In genomic region chr6:39812853-39813533, GRCh38 we compare ENCODE assay signal across 9 cellular contexts. TPM values are rescaled to one million over a fixed set of nuclear protein-coding genes. Genes with fewer than 3 reads are reported as not detected.
DNase-seq lines count a peak whose midpoint lies in the region; ATAC-seq, FAIRE-seq and TF ChIP-seq lines count a peak whose summit lies in the region.
"Had no signal": no experiment of that assay in that cellular context is flagged by ENCODE, and none has a peak within 500 bp of the region (broad histone marks: within the 10 kb centered on the region; RNA-seq: fewer than 3 reads in every experiment).

No MANE protein-coding gene starts in this region.

- no peaks in the 10 kb centered on the region for H3K79me2 ChIP-seq in H1 (ENCODE audit: control insufficient read depth in 1 of 2, insufficient read depth in 2 of 2, low read length in 2 of 2)

- peak; percentile 37 to 44 for TF ChIP-seq RAD21 in H1 (IDR thresholded peaks at IDR 0.05 in 1 of 2, conservative IDR thresholded peaks at IDR 0.05 in 1 of 2; ENCODE audit: low read depth in 2 of 2, low read length in 2 of 2)

- H3K36me3 ChIP-seq in H1 (ENCODE audit: control insufficient read depth in 2 of 4, insufficient read depth in 4 of 4, low read length in 3 of 4) (no peaks in the 10 kb centered on the region), sigmoid colon (peaks cover 0 to 6% (median 2%) of the 10 kb centered on the region in 4 donors)

- no peak overlapping the region for H3K14ac ChIP-seq in H1 (ENCODE audit: insufficient read length)

- H2AK5ac ChIP-seq in H1 (ENCODE audit: low read depth, low read length): no peak overlapping the region

- TF ChIP-seq POLR2A in H1 (IDR thresholded peaks at IDR 0.05; ENCODE audit: control extremely low read depth in 1 of 2, low read depth in 2 of 2, low read length in 2 of 2) (no peak), sigmoid colon (IDR thresholded peaks at IDR 0.05) (no peak)

- POLR2A ChIA-PET in H1 (lab: Charles Lee; ENCODE audit: partially characterized antibody): interaction anchor here (0.6 kb wide), 1 partner anchor 65 kb away, joined by 3 read pairs; no protein-coding TSS in a partner anchor

- no peaks in the 10 kb centered on the region for H3K9me3 Mint-ChIP-seq in immature natural killer cell

- H3K23ac ChIP-seq in H1 (ENCODE audit: insufficient read length): no peak overlapping the region

- DNase-seq in Right ventricle myocardium inferior (ENCODE audit: missing footprints): no peak
- DNase-seq in cardiac septum (ENCODE audit: low spot score): no peak
- DNase-seq in H1 (ENCODE audit: low read depth in 1 of 2, low spot score in 2 of 2): no peak
- no peak for DNase-seq in sigmoid colon
- DNase-seq in glomerular visceral epithelial cell (ENCODE audit: extremely low spot score): no peak
- DNase-seq in immature natural killer cell: no peak
- DNase-seq in dermis blood vessel endothelial cell: no peak

- TF ChIP-seq CTCF in H1 (IDR thresholded peaks at IDR 0.05; ENCODE audit: control extremely low read depth in 1 of 3, insufficient read depth in 1 of 3, low read depth in 1 of 3, low read length in 3 of 3) (peak in 1 of 3 experiments; percentile 9; a peak in 1 of 4 replicates), sigmoid colon (IDR thresholded peaks at IDR 0.05) (peak in 1 of 4 experiments; percentile 28)

- no peak overlapping the region for H2BK120ac ChIP-seq in H1 (replicated peaks; ENCODE audit: low read depth, low read length)

- H3K27ac ChIP-seq in H1 (ENCODE audit: low read depth, low read length): no peak overlapping the region
- peak overlapping the region; percentile 48 to 90 (median 54) for H3K27ac ChIP-seq in sigmoid colon

- H4K8ac ChIP-seq in H1 (ENCODE audit: extremely low read depth, insufficient read depth, low read length): no peak overlapping the region

- no peaks in the 10 kb centered on the region for H3K79me1 ChIP-seq in H1 (ENCODE audit: low read depth, low read length)

- H3K4me1 ChIP-seq in H1 (replicated peaks in 1 of 4; ENCODE audit: control insufficient read depth in 3 of 4, insufficient read depth in 4 of 4, low read length in 3 of 4) (peaks cover 0 to 12% (median 3%) of the 10 kb centered on the region in 4 experiments; a peak in 2 of 7 replicates), sigmoid colon (peaks cover 0 to 61% (median 49%) of the 10 kb centered on the region in 4 donors)

- no peak overlapping the region for H2BK5ac ChIP-seq in H1 (ENCODE audit: low read depth, low read length)

- H3K27me3 ChIP-seq in H1 (replicated peaks in 1 of 4; ENCODE audit: control insufficient read depth in 3 of 4, extremely low read depth in 1 of 4, insufficient read depth in 3 of 4, low read length in 3 of 4) (no peaks in the 10 kb centered on the region), sigmoid colon (no peaks in the 10 kb centered on the region)

- H3K27ac Mint-ChIP-seq in immature natural killer cell: no peak overlapping the region

- H3K4me3 ChIP-seq in H1 (ENCODE audit: extremely low read depth in 1 of 4, insufficient read depth in 2 of 4, low read depth in 3 of 4, low read length in 4 of 4): no peak overlapping the region
- H3K4me3 ChIP-seq in sigmoid colon: no peak overlapping the region

- H3K36me3 Mint-ChIP-seq in immature natural killer cell: no peaks in the 10 kb centered on the region

- no peak overlapping the region for H3K4ac ChIP-seq in H1 (replicated peaks; ENCODE audit: insufficient read length, low read depth, low read length)

- no peak overlapping the region for H2AFZ ChIP-seq in H1 (ENCODE audit: low read length)

- H3K9me3 ChIP-seq in H1 (ENCODE audit: insufficient read depth in 2 of 2, low read depth in 1 of 2, low read length in 1 of 2) (no peaks in the 10 kb centered on the region), sigmoid colon (no peaks in the 10 kb centered on the region)

- peak overlapping the region; percentile 76; the same call in 1 of the 2 replicates for H2BK20ac ChIP-seq in H1 (ENCODE audit: low read length)

- no peaks in the 10 kb centered on the region for H4K20me1 ChIP-seq in H1 (replicated peaks in 1 of 2; ENCODE audit: control insufficient read depth in 1 of 2, insufficient read depth in 2 of 2, low read length in 2 of 2)

- intact Hi-C loops in Right ventricle myocardium inferior (cut with DNase I) (no loop called here), cardiac septum (cut with DNase I) (no loop called here), sigmoid colon (cut with DNase I) (no loop called here)

- no peaks in the 10 kb centered on the region for H3K4me1 Mint-ChIP-seq in immature natural killer cell

- 79% methylated on average over 8 of the region's 9 CpGs; no CpG with 5 or more reads in 1 of the 2 experiments for WGBS in H1 (ENCODE audit: extremely low coverage in 1 of 2, insufficient coverage in 1 of 2, insufficient read length in 1 of 2, insufficient replicate concordance in 2 of 2, low coverage in 1 of 2, low lambda C conversion rate in 2 of 2, missing lambda C conversion rate in 1 of 2), 2 experiments
- WGBS in sigmoid colon, 2 donors: 31 to 40% methylated on average over 9 of the region's 9 CpGs

- no peak overlapping the region for H3K4me3 Mint-ChIP-seq in immature natural killer cell

- TF ChIP-seq EP300 in H1 (IDR thresholded peaks at IDR 0.05; ENCODE audit: borderline replicate concordance in 1 of 2, low read depth in 2 of 2, low read length in 2 of 2): peak in 1 of 2 experiments; percentile 39; a peak in 1 of 3 replicates
- TF ChIP-seq EP300 in sigmoid colon (IDR thresholded peaks at IDR 0.05): no peak

- CTCF ChIA-PET in H1 (lab: Charles Lee; ENCODE audit: partially characterized antibody): interaction anchor here (0.8 to 3.4 kb wide), 6 partner anchors 12 to 451 kb away, joined by 3 to 16 read pairs (median 5); partner anchors contain the start of gene DAAM2

- no peak overlapping the region for H2BK12ac ChIP-seq in H1 (ENCODE audit: low read depth, low read length)

- ATAC-seq in Right ventricle myocardium inferior: peak; percentile 21
- peak; percentile 55 for ATAC-seq in HG03442 (IDR thresholded peaks at IDR 0.05; ENCODE audit: unreplicated experiment)

- H4K5ac ChIP-seq in H1 (ENCODE audit: insufficient read length, low read depth, low read length): no peak overlapping the region

- no peak overlapping the region for H3K4me2 ChIP-seq in H1 (ENCODE audit: insufficient read depth in 1 of 2, low read depth in 2 of 2, low read length in 2 of 2)

- H3K27me3 Mint-ChIP-seq in immature natural killer cell (ENCODE audit: low read depth in 3 of 3): peaks cover 0 to 5% (median 0%) of the 10 kb centered on the region in 3 donors

- no peak overlapping the region for H3K9ac ChIP-seq in H1 (replicated peaks in 1 of 4; ENCODE audit: extremely low read depth in 1 of 4, low read depth in 3 of 4, low read length in 3 of 4)

- no peak for FAIRE-seq in H1 (lab: Jason Lieb, UNC)
- FAIRE-seq: G401.6 had no signal

- no peaks in the 10 kb centered on the region; the same call in 1 of the 2 replicates for H3K23me2 ChIP-seq in H1 (ENCODE audit: low read depth, low read length)

- H2BK15ac ChIP-seq in H1 (ENCODE audit: low read length): no peak overlapping the region

- H4K91ac ChIP-seq in H1 (replicated peaks; ENCODE audit: insufficient read length, low read length): no peak overlapping the region

- no peak overlapping the region for H3K56ac ChIP-seq in H1 (replicated peaks; ENCODE audit: insufficient read length, low read depth, low read length)

- H3K18ac ChIP-seq in H1 (ENCODE audit: extremely low read depth, low read length): no peak overlapping the region

TF ChIP-seq in H1, 55 proteins besides CTCF, POLR2A, EP300 and RAD21 (continues in another document):
- TF ChIP-seq POU5F1 (IDR thresholded peaks at IDR 0.05; ENCODE audit: low read depth, low read length) (no peak), GABPA (IDR thresholded peaks at IDR 0.05; ENCODE audit: borderline replicate concordance, insufficient read depth, low read length) (no peak), GTF2F1 (IDR thresholded peaks at IDR 0.05; ENCODE audit: borderline replicate concordance, low read depth, low read length) (no peak), BACH1 (IDR thresholded peaks at IDR 0.05; ENCODE audit: low read length) (no peak), E2F6 (IDR thresholded peaks at IDR 0.05) (no peak)
- TF ChIP-seq, protein P1, sequence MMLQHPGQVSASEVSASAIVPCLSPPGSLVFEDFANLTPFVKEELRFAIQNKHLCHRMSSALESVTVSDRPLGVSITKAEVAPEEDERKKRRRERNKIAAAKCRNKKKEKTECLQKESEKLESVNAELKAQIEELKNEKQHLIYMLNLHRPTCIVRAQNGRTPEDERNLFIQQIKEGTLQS (IDR thresholded peaks at IDR 0.05; ENCODE audit: insufficient read depth, low read depth, low read length): no peak

RNA-seq across cellular contexts. Expression of gene DAAM2, which starts 20.8 kb away (rescaled TPM):
- total RNA-seq in Right ventricle myocardium inferior: 14.7 TPM
- 10.4 TPM for total RNA-seq in cardiac septum
- total RNA-seq in H1 (2021; fragmentation: NEBNext Ultra II Directional; extraction: Animal tissue kit (Norgen Biotek cat#: 25700)): 2.9 TPM in 2 replicates
- 1.5 and 1.8 TPM in 2 replicates for polyA plus RNA-seq in H1 (2011; rRNA removed)
- polyA plus RNA-seq in H1 (2011; cell fraction: cytosol; rRNA removed): 1.7 TPM
- 4.1 TPM for polyA plus RNA-seq in H1 (2011; cell fraction: nucleus; rRNA removed)
- polyA plus RNA-seq in H1 (2012, experiment 1 of 2): 1.9 to 3.0 TPM (median 2.1 TPM) in 4 replicates
- polyA plus RNA-seq in H1 (2012, experiment 2 of 2): 1.1 TPM
- 2.1 TPM for polyA plus RNA-seq in H1 (2013, experiment 1 of 2)
- 1.7 TPM for polyA plus RNA-seq in H1 (2013, experiment 2 of 2)
- polyA minus RNA-seq in H1 (2011; rRNA and poly(A)+ RNA removed): 3.6 and 3.9 TPM in 2 replicates
- polyA minus RNA-seq in H1 (2011; cell fraction: cytosol; rRNA and poly(A)+ RNA removed): 1.1 TPM
- 2.8 TPM for polyA minus RNA-seq in H1 (2011; cell fraction: nucleus; rRNA and poly(A)+ RNA removed)
- 10 to 100 TPM; 23.2 to 53.2 (median 35.4) TPM for total RNA-seq in sigmoid colon
- polyA plus RNA-seq in sigmoid colon: 1 to 10 TPM; 4.2 to 8.5 (median 8.3) TPM
- not detected for polyA plus RNA-seq in immature natural killer cell
- total RNA-seq in dermis blood vessel endothelial cell: 0.14 and 0.34 TPM in 2 replicates
